In the genomic region with DNA sequence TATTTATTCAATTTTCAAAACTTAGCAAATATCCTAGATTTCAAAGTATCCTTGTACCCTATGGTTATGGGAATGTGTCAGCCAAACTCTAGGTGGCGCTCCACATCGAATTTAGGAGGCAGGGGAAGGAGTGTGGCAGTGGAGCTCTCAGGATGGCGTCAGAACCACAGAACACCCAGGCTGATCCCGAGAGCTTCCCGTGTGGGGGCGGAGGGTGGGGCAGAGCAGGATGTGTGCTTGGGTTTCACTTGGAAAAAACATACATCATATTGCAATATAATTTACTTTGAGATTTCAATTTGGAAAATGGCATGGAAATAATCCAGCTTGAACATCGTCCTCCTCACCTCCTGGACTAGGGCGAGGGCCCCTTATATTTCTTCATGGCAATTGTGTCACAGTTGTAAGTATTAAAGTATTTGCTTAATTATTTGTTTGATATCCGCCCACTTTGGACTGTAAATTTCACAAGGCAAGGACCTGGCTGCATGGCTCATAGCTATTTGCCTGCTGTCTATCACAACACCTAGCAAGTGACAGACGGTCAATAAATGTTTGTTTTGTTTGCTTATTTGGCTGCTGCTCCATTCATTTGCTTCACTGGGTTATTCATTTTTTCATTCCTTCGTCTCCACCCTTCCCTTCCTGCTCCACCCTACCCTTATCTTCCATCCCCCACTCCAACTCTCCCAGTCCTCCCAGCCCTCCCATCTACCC, we compare ENCODE assay signal across 8 cellular contexts.
DNase-seq lines count a peak whose midpoint lies in the region; ATAC-seq and TF ChIP-seq lines count a peak whose summit lies in the region.

No MANE protein-coding gene starts in this region.

- H3K36me3 ChIP-seq in left ventricle myocardium inferior (peaks cover 5% of the 10 kb centered on the region), psoas muscle (ENCODE audit: insufficient read depth in 1 of 2, low read depth in 1 of 2) (no peaks in the 10 kb centered on the region)

- H3K9me3 ChIP-seq in left ventricle myocardium inferior (replicated peaks) (peaks cover 6% of the 10 kb centered on the region), psoas muscle (no peaks in the 10 kb centered on the region)

- TF ChIP-seq CTCF in left ventricle myocardium inferior (IDR thresholded peaks at IDR 0.05; ENCODE audit: borderline replicate concordance) (peak; percentile 81), psoas muscle (IDR thresholded peaks at IDR 0.05) (peak; percentile 62)

- CTCF ChIA-PET in HEK293T (lab: Yijun Ruan, JAX), result interaction anchor here (0.6 to 1.8 kb wide), 18 partner anchors 9 to 488 kb away, joined by 3 to 13 read pairs (median 4); no protein-coding TSS in a partner anchor

- POLR2A ChIA-PET in HEK293T (lab: Yijun Ruan, JAX), result no interaction called here

- peak; percentile 97 for DNase-seq in ELR (ENCODE audit: low read depth)
- DNase-seq in HEK293T (ENCODE audit: extremely low spot score), result peak; percentile 80
- peak; percentile 44 for DNase-seq in NCI-H774 (lab: John Stamatoyannopoulos, UW)
- DNase-seq in amniotic epithelial cell (ENCODE audit: low read depth), result peak; percentile 93
- DNase-seq in left ventricle myocardium inferior, result peak; percentile 75
- peak; percentile 70 to 79 for DNase-seq in psoas muscle
- DNase-seq in NCI-H1694 treated with DMSO at 0.1 percent for 48 hours (lab: John Stamatoyannopoulos, UW), result no peak

- intact Hi-C loops in left ventricle myocardium inferior (cut with micrococcal nuclease), result no loop called here
- intact Hi-C loops in psoas muscle (cut with DNase I), result loop anchor here (2.0 to 10.0 kb wide), 4 partner anchors 222 to 485 kb away; partner anchors contain the start of gene HMGA2 (in 1 of the 2)

- H3K4me3 ChIP-seq in left ventricle myocardium inferior (peak overlapping the region; percentile 32), psoas muscle (peak overlapping the region; percentile 33)

- H3K4me1 ChIP-seq in left ventricle myocardium inferior (peaks cover 24% of the 10 kb centered on the region), psoas muscle (peaks cover 5% of the 10 kb centered on the region)

- H3K27me3 ChIP-seq in left ventricle myocardium inferior (ENCODE audit: low read depth) (peaks cover 71% of the 10 kb centered on the region), psoas muscle (ENCODE audit: insufficient read depth in 3 of 3, low read length in 2 of 3) (peaks cover 0 to 17% (median 5%) of the 10 kb centered on the region in 3 donors)

- H3K27ac ChIP-seq in left ventricle myocardium inferior (replicated peaks) (peak overlapping the region; percentile 60), psoas muscle (no peak overlapping the region)

- ATAC-seq in psoas muscle (peak; percentile 70 to 95 (median 91)), GM18870 (IDR thresholded peaks at IDR 0.05; ENCODE audit: unreplicated experiment) (no peak)

- 9 to 10% (median 10%) methylated on average over 11 of the region's 11 CpGs for WGBS in psoas muscle, 3 donors

TF ChIP-seq in HEK293T, 16 proteins besides CTCF, POLR2A, EP300 and RAD21:
- TF ChIP-seq, protein P1, sequence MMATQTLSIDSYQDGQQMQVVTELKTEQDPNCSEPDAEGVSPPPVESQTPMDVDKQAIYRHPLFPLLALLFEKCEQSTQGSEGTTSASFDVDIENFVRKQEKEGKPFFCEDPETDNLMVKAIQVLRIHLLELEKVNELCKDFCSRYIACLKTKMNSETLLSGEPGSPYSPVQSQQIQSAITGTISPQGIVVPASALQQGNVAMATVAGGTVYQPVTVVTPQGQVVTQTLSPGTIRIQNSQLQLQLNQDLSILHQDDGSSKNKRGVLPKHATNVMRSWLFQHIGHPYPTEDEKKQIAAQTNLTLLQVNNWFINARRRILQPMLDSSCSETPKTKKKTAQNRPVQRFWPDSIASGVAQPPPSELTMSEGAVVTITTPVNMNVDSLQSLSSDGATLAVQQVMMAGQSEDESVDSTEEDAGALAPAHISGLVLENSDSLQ (IDR thresholded peaks at IDR 0.05), result peak; percentile 65; the same call in 1 of the 2 replicates
- no peak for TF ChIP-seq BHLHE40 (IDR thresholded peaks at IDR 0.05; ENCODE audit: borderline replicate concordance)
